In genomic region chr20:37845261-37845681, GRCh38 we compare ENCODE assay signal across 18 cellular contexts. TPM values are rescaled to one million over a fixed set of nuclear protein-coding genes. Genes with fewer than 3 reads are reported as not detected.
DNase-seq lines count a peak whose midpoint lies in the region; ATAC-seq and TF ChIP-seq lines count a peak whose summit lies in the region.
"Had no signal": no experiment of that assay in that cellular context is flagged by ENCODE, and none has a peak within 500 bp of the region (broad histone marks: within the 10 kb centered on the region; RNA-seq: fewer than 3 reads in every experiment).

No MANE protein-coding gene starts in this region.

- H3K36me3 ChIP-seq in prostate gland (no peaks in the 10 kb centered on the region), uterus (no peaks in the 10 kb centered on the region)

- TF ChIP-seq CTCF in prostate gland (IDR thresholded peaks at IDR 0.05) = no peak
- no peak for TF ChIP-seq CTCF in uterus (IDR thresholded peaks at IDR 0.05)

- H3K4me1 ChIP-seq in prostate gland (replicated peaks) (peaks cover 4% of the 10 kb centered on the region), uterus (no peaks in the 10 kb centered on the region)

- DNase-seq in NCI-H2171 treated with DMSO at 0.1 percent for 48 hours (lab: John Stamatoyannopoulos, UW) = peak; percentile 37
- no peak for DNase-seq in NCI-H2171 (lab: John Stamatoyannopoulos, UW)
- DNase-seq in NCI-H748 treated with DMSO at 0.1 percent for 48 hours (lab: John Stamatoyannopoulos, UW) = peak; percentile 57
- DNase-seq in erythroblast (lab: John Stamatoyannopoulos, UW) = peak; percentile 69 to 85
- DNase-seq in prostate gland (ENCODE audit: low spot score) = peak; percentile 23
- DNase-seq in NOMO-1 (lab: John Stamatoyannopoulos, UW; ENCODE audit: unreplicated experiment in 2 of 2) = no peak
- no peak for DNase-seq in uterus
- DNase-seq: activated CD8-positive, alpha-beta T cell treated with anti-CD3 and anti-CD28 coated beads, Interleukin-2, amount 10 ng/mL, durations not matched to agents 7 days and 5 days; GM23248; NCI-H345; occipital lobe; PC-3; trophoblast cell had no signal

- WGBS in prostate gland = 55% methylated on average over 10 of the region's 10 CpGs

- no peaks in the 10 kb centered on the region for H3K27me3 ChIP-seq in prostate gland (replicated peaks; ENCODE audit: insufficient read depth)
- no peaks in the 10 kb centered on the region for H3K27me3 ChIP-seq in uterus

- H3K27ac ChIP-seq in prostate gland (peak overlapping the region in 1 of 2 donors; percentile 31), uterus (no peak overlapping the region)
- H3K27ac ChIP-seq: GM23248 had no signal

- H3K9me3 ChIP-seq in prostate gland (no peaks in the 10 kb centered on the region), uterus (no peaks in the 10 kb centered on the region)

- intact Hi-C loops in prostate gland (cut with DNase I) = no loop called here
- intact Hi-C loops in uterus (cut with DNase I; ENCODE audit: low total_unique reads) = no loop called here

- H3K4me3 ChIP-seq in prostate gland (no peak overlapping the region), uterus (no peak overlapping the region)
- H3K4me3 ChIP-seq: GM23248 had no signal

- no peak for TF ChIP-seq POLR2A in erythroblast (IDR thresholded peaks at IDR 0.05; ENCODE audit: low read length)
- no peak for TF ChIP-seq POLR2A in prostate gland (IDR thresholded peaks at IDR 0.05)
- TF ChIP-seq POLR2A in uterus (IDR thresholded peaks at IDR 0.05) = no peak

- ATAC-seq in GM21360 (IDR thresholded peaks at IDR 0.05; ENCODE audit: unreplicated experiment) = no peak
- ATAC-seq: activated CD8-positive, alpha-beta T cell treated with anti-CD3 and anti-CD28 coated beads, Interleukin-2, amount 10 ng/mL, durations not matched to agents 7 days and 5 days; activated T-helper 17 cell treated with anti-CD3 and anti-CD28 coated beads, Interleukin-2, amount 50 U/mL, for 72 hours; PC-3; stimulated activated effector memory CD8-positive, alpha-beta T cell treated with anti-CD3 and anti-CD28 coated beads, Interleukin-12 subunit alpha, Interleukin-12 subunit beta, amount 100 ng/mL, for 72 hours had no signal

RNA-seq across cellular contexts. Expression of gene VSTM2L, which starts 57.7 kb away (rescaled TPM):
- 10 to 100 TPM; 31.3 to 69.5 TPM for total RNA-seq in prostate gland
- total RNA-seq in uterus = 1 to 10 TPM in 1 of 4 donors, under 1 TPM in 3; 0.29 to 5.7 (median 0.73) TPM
- total RNA-seq: activated T-helper 17 cell treated with anti-CD3 and anti-CD28 coated beads, Interleukin-2, amount 50 U/mL, for 72 hours; mononuclear cell; skeletal muscle tissue had no signal

Comparison
In these comparisons a context has a peak if more than half of its experiments do, and no peak if none do; other contexts are left out.
1. DNase-seq: peak in NCI-H2171 treated with DMSO at 0.1 percent for 48 hours (single experiment), NCI-H748 treated with DMSO at 0.1 percent for 48 hours (single experiment), erythroblast (2 of 2) and prostate gland (single experiment); none in NCI-H2171 (single experiment), NOMO-1 (0 of 2) and uterus (0 of 2).
2. RNA of gene VSTM2L, which starts 57.7 kb away (total RNA-seq): 31.3 to 69.5 TPM in prostate gland; 0.29 to 5.7 TPM in uterus; every median in the first group is over 4 times any median in the second.